1 cellular context compared by ENCODE assay signal in the genomic region with DNA sequence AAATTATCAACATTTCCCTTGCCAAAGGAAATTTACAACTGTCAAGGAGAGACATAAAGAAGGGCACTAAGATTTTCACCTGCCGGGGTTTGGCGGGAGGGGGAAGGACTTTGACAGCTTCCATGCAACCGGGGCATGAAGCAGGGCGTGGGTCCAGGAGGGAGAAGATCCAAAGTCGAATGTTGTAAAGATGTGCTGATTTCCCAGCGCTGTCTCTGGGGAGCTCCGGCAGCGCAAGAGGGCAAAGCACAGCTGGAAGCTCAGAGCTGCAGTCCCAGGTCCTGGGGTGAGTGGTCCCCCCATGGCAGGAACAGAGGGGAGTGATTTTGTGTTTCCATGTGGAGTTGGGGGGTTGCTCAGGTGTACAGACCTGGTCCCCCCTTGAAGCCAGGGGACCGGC.
TF ChIP-seq lines count a peak whose summit lies in the region.

A gene (plus strand): TSS at position 198 of the 400 bp plus-strand sequence. CDS start 5,003 bp downstream, outside the sequence.

TF ChIP-seq in WTC11, 78 proteins besides CTCF, POLR2A, EP300 and RAD21 (continued from another document):
- TF ChIP-seq, protein P1, sequence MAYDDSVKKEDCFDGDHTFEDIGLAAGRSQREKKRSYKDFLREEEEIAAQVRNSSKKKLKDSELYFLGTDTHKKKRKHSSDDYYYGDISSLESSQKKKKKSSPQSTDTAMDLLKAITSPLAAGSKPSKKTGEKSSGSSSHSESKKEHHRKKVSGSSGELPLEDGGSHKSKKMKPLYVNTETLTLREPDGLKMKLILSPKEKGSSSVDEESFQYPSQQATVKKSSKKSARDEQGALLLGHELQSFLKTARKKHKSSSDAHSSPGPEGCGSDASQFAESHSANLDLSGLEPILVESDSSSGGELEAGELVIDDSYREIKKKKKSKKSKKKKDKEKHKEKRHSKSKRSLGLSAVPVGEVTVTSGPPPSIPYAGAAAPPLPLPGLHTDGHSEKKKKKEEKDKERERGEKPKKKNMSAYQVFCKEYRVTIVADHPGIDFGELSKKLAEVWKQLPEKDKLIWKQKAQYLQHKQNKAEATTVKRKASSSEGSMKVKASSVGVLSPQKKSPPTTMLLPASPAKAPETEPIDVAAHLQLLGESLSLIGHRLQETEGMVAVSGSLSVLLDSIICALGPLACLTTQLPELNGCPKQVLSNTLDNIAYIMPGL (CRISPR knock-in tag; IDR thresholded peaks at IDR 0.05), result no peak
- TF ChIP-seq, protein P2, sequence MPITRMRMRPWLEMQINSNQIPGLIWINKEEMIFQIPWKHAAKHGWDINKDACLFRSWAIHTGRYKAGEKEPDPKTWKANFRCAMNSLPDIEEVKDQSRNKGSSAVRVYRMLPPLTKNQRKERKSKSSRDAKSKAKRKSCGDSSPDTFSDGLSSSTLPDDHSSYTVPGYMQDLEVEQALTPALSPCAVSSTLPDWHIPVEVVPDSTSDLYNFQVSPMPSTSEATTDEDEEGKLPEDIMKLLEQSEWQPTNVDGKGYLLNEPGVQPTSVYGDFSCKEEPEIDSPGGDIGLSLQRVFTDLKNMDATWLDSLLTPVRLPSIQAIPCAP (CRISPR knock-in tag; IDR thresholded peaks at IDR 0.05), result no peak
